Comparison of ENCODE assay signal across 8 cellular contexts in genomic region chr4:186021461-186022167, GRCh38. TPM values are rescaled to one million over a fixed set of nuclear protein-coding genes. Genes with fewer than 3 reads are reported as not detected.
DNase-seq lines count a peak whose midpoint lies in the region; ATAC-seq and TF ChIP-seq lines count a peak whose summit lies in the region.

No MANE protein-coding gene starts in this region.

- TF ChIP-seq CTCF in HFF-Myc (IDR thresholded peaks at IDR 0.05; ENCODE audit: low read depth, low read length, missing control alignments), result peak; percentile 83
- TF ChIP-seq CTCF in left ventricle myocardium inferior (IDR thresholded peaks at IDR 0.05; ENCODE audit: borderline replicate concordance), result peak; percentile 92

- H3K27ac Mint-ChIP-seq in effector memory CD8-positive, alpha-beta T cell, result no peak overlapping the region

- no peak overlapping the region for H3K4me3 ChIP-seq in HFF-Myc (replicated peaks; ENCODE audit: low read depth, low read length)
- H3K4me3 ChIP-seq in adipocyte (ENCODE audit: low read length), result peak overlapping the region; percentile 67
- peak overlapping the region; percentile 51 for H3K4me3 ChIP-seq in left ventricle myocardium inferior
- peak overlapping the region; percentile 8 for H3K4me3 ChIP-seq in skeletal muscle cell (ENCODE audit: low read depth, low read length)

- H3K4me1 ChIP-seq in adipocyte (ENCODE audit: control insufficient read depth, insufficient read depth, low read length) (peaks cover 4% of the 10 kb centered on the region), left ventricle myocardium inferior (peaks cover 17% of the 10 kb centered on the region)

- H3K36me3 Mint-ChIP-seq in activated T-cell treated with anti-CD3 and anti-CD28 coated beads, Interleukin-2, amount 50 U/mL, for 4 hours (ENCODE audit: insufficient read depth), result no peaks in the 10 kb centered on the region
- no peaks in the 10 kb centered on the region for H3K36me3 Mint-ChIP-seq in effector memory CD8-positive, alpha-beta T cell (ENCODE audit: insufficient read depth)

- H3K27ac ChIP-seq in left ventricle myocardium inferior (replicated peaks), result peak overlapping the region; percentile 47

- no peaks in the 10 kb centered on the region for H3K9me3 ChIP-seq in adipocyte (ENCODE audit: control insufficient read depth, low read length)
- peaks cover 8% of the 10 kb centered on the region for H3K9me3 ChIP-seq in left ventricle myocardium inferior (replicated peaks)

- no peak overlapping the region for H3K4me3 Mint-ChIP-seq in activated T-cell treated with anti-CD3 and anti-CD28 coated beads, Interleukin-2, amount 50 U/mL, for 4 hours
- H3K4me3 Mint-ChIP-seq in effector memory CD8-positive, alpha-beta T cell, result no peak overlapping the region

- H3K9me3 Mint-ChIP-seq in activated T-cell treated with anti-CD3 and anti-CD28 coated beads, Interleukin-2, amount 50 U/mL, for 4 hours, result peaks cover 3% of the 10 kb centered on the region
- H3K9me3 Mint-ChIP-seq in effector memory CD8-positive, alpha-beta T cell, result no peaks in the 10 kb centered on the region

- H3K9ac ChIP-seq in adipocyte (ENCODE audit: low read length), result peak overlapping the region; percentile 68

- DNase-seq in ACHN (peak; percentile 41), HFF-Myc (ENCODE audit: extremely low read depth, low read depth) (no peak), adipocyte (ENCODE audit: low read depth) (peak; percentile 64), left ventricle myocardium inferior (no peak), skeletal muscle cell (ENCODE audit: low read depth) (no peak)
- no peak for DNase-seq in activated T-cell treated with anti-CD3 and anti-CD28 coated beads, Interleukin-2, amount 50 U/mL, for 4 hours
- no peak for DNase-seq in effector memory CD8-positive, alpha-beta T cell

- H3K36me3 ChIP-seq in adipocyte (ENCODE audit: control insufficient read depth, insufficient read depth, low read length, severe bottlenecking) (no peaks in the 10 kb centered on the region), left ventricle myocardium inferior (no peaks in the 10 kb centered on the region)

- in situ Hi-C loops in ACHN (cut with HindIII; ENCODE audit: low pct_ligation_motif_present, low pct_unique_long_range_greater_than_20kb, low sequenced_read_pairs), result no loop called here

- no peaks in the 10 kb centered on the region for H3K27me3 ChIP-seq in adipocyte (replicated peaks; ENCODE audit: control insufficient read depth, insufficient read depth, low read length)
- H3K27me3 ChIP-seq in left ventricle myocardium inferior (ENCODE audit: low read depth), result no peaks in the 10 kb centered on the region

- intact Hi-C loops in left ventricle myocardium inferior (cut with micrococcal nuclease), result loop anchor here (5.0 kb wide), 1 partner anchor 379 kb away; no protein-coding TSS in a partner anchor

- H3K27me3 Mint-ChIP-seq in activated T-cell treated with anti-CD3 and anti-CD28 coated beads, Interleukin-2, amount 50 U/mL, for 4 hours (ENCODE audit: low read depth), result peaks cover 6% of the 10 kb centered on the region
- peaks cover 33 to 54% of the 10 kb centered on the region in 2 donors for H3K27me3 Mint-ChIP-seq in effector memory CD8-positive, alpha-beta T cell

- ATAC-seq in activated T-cell treated with anti-CD3 and anti-CD28 coated beads, Interleukin-2, amount 50 U/mL, for 4 hours, result no peak
- no peak for ATAC-seq in effector memory CD8-positive, alpha-beta T cell (replicated peaks)
- ATAC-seq in GM21619 (IDR thresholded peaks at IDR 0.05; ENCODE audit: unreplicated experiment), result no peak

- H3K4me1 Mint-ChIP-seq in activated T-cell treated with anti-CD3 and anti-CD28 coated beads, Interleukin-2, amount 50 U/mL, for 4 hours (ENCODE audit: low read depth), result no peaks in the 10 kb centered on the region
- peaks cover 0 to 2% of the 10 kb centered on the region in 2 donors for H3K4me1 Mint-ChIP-seq in effector memory CD8-positive, alpha-beta T cell (ENCODE audit: low read depth in 2 of 2)

RNA-seq across cellular contexts. Expression of gene TLR3, which starts 47.3 kb away (rescaled TPM):
- 4.9 TPM for total RNA-seq in left ventricle myocardium inferior
- under 1 TPM in 1 of 3 donors, not detected in 2; 0.03 TPM for total RNA-seq in activated T-cell treated with anti-CD3 and anti-CD28 coated beads, Interleukin-2, amount 50 U/mL, for 4 hours

Comparison
In these comparisons a context has a peak if more than half of its experiments do, and no peak if none do; other contexts are left out.
1. DNase-seq: peak in ACHN (single experiment) and adipocyte (single experiment); none in HFF-Myc (single experiment), left ventricle myocardium inferior (single experiment), skeletal muscle cell (single experiment), activated T-cell treated with anti-CD3 and anti-CD28 coated beads, Interleukin-2, amount 50 U/mL, for 4 hours (single experiment) and effector memory CD8-positive, alpha-beta T cell (0 of 3).